In genomic region chr22:41021039-41021654, GRCh38 we compare ENCODE assay signal across 8 cellular contexts.
DNase-seq lines count a peak whose midpoint lies in the region; ATAC-seq and TF ChIP-seq lines count a peak whose summit lies in the region.

No MANE protein-coding gene starts in this region.

- peaks cover 15% of the 10 kb centered on the region for H3K27me3 Mint-ChIP-seq in activated naive CD8-positive, alpha-beta T cell treated with anti-CD3 and anti-CD28 coated beads, Interleukin-2, amount 10 ng/mL, durations not matched to agents 7 days and 5 days

- peak overlapping the region; percentile 96 for H3K4me3 Mint-ChIP-seq in activated naive CD8-positive, alpha-beta T cell treated with anti-CD3 and anti-CD28 coated beads, Interleukin-2, amount 10 ng/mL, durations not matched to agents 7 days and 5 days
- H3K4me3 Mint-ChIP-seq in stimulated activated effector memory CD8-positive, alpha-beta T cell treated with anti-CD3 and anti-CD28 coated beads, Interleukin-12 subunit alpha, Interleukin-12 subunit beta, amount 100 ng/mL, for 72 hours = peak overlapping the region; percentile 89

- H3K4me1 Mint-ChIP-seq in activated naive CD8-positive, alpha-beta T cell treated with anti-CD3 and anti-CD28 coated beads, Interleukin-2, amount 10 ng/mL, durations not matched to agents 7 days and 5 days = peaks cover 11% of the 10 kb centered on the region
- H3K4me1 Mint-ChIP-seq in stimulated activated effector memory CD8-positive, alpha-beta T cell treated with anti-CD3 and anti-CD28 coated beads, Interleukin-12 subunit alpha, Interleukin-12 subunit beta, amount 100 ng/mL, for 72 hours = peaks cover 21% of the 10 kb centered on the region

- H3K9me3 ChIP-seq in HEK293 (ENCODE audit: control insufficient read depth, insufficient read depth, low read depth, low read length) (no peaks in the 10 kb centered on the region), iPS-20b (ENCODE audit: insufficient read depth, low read depth, low read length) (no peaks in the 10 kb centered on the region)

- H3K27ac Mint-ChIP-seq in activated naive CD8-positive, alpha-beta T cell treated with anti-CD3 and anti-CD28 coated beads, Interleukin-2, amount 10 ng/mL, durations not matched to agents 7 days and 5 days = peak overlapping the region; percentile 67
- peak overlapping the region; percentile 98 for H3K27ac Mint-ChIP-seq in stimulated activated effector memory CD8-positive, alpha-beta T cell treated with anti-CD3 and anti-CD28 coated beads, Interleukin-12 subunit alpha, Interleukin-12 subunit beta, amount 100 ng/mL, for 72 hours

- H3K4me1 ChIP-seq in HEK293 (ENCODE audit: control insufficient read depth, insufficient read depth, low read length) (peaks cover 5% of the 10 kb centered on the region), iPS-20b (ENCODE audit: insufficient read depth, low read length) (peaks cover 8% of the 10 kb centered on the region; the same call in 1 of the 2 replicates)

- peaks cover 4% of the 10 kb centered on the region for H3K36me3 Mint-ChIP-seq in activated naive CD8-positive, alpha-beta T cell treated with anti-CD3 and anti-CD28 coated beads, Interleukin-2, amount 10 ng/mL, durations not matched to agents 7 days and 5 days
- no peaks in the 10 kb centered on the region for H3K36me3 Mint-ChIP-seq in stimulated activated effector memory CD8-positive, alpha-beta T cell treated with anti-CD3 and anti-CD28 coated beads, Interleukin-12 subunit alpha, Interleukin-12 subunit beta, amount 100 ng/mL, for 72 hours

- H3K36me3 ChIP-seq in HEK293 (ENCODE audit: control insufficient read depth in 2 of 2, insufficient read depth in 1 of 2, low read length in 2 of 2) (peaks cover 0 to 5% of the 10 kb centered on the region in 2 experiments; a peak in 1 of 3 replicates), iPS-20b (ENCODE audit: insufficient read depth, low read depth, low read length) (no peaks in the 10 kb centered on the region)

- TF ChIP-seq CTCF in 22Rv1 (IDR thresholded peaks at IDR 0.05) = no peak
- no peak for TF ChIP-seq CTCF in HEK293 (tag by site-specific recombination; IDR thresholded peaks at IDR 0.05)

- H3K4me3 ChIP-seq in HEK293 (ENCODE audit: low read depth, low read length) = peak overlapping the region; percentile 68
- peak overlapping the region; percentile 70 for H3K4me3 ChIP-seq in iPS-20b (ENCODE audit: low read length)

- H3K27ac ChIP-seq in 22Rv1 = peak overlapping the region; percentile 97
- peak overlapping the region; percentile 89 for H3K27ac ChIP-seq in HEK293 (ENCODE audit: extremely low read depth, low read depth, low read length)
- peak overlapping the region; percentile 27 for H3K27ac ChIP-seq in iPS-20b (ENCODE audit: low read length)

- CTCF ChIA-PET in HEK293 (lab: Yijun Ruan, JAX) = interaction anchor here (1.0 to 1.4 kb wide), 3 partner anchors 9 to 12 kb away, joined by 3 to 4 read pairs (median 3); no protein-coding TSS in a partner anchor

- peak; percentile 35 for DNase-seq in activated naive CD8-positive, alpha-beta T cell treated with anti-CD3 and anti-CD28 coated beads, Interleukin-2, amount 10 ng/mL, durations not matched to agents 7 days and 5 days
- DNase-seq in stimulated activated effector memory CD8-positive, alpha-beta T cell treated with anti-CD3 and anti-CD28 coated beads, Interleukin-12 subunit alpha, Interleukin-12 subunit beta, amount 100 ng/mL, for 72 hours (ENCODE audit: low spot score in 2 of 2) = no peak
- DNase-seq in mucosa of gallbladder (ENCODE audit: low spot score) (no peak), OCI-M1 (lab: John Stamatoyannopoulos, UW) (no peak)

- H3K27me3 ChIP-seq in iPS-20b (ENCODE audit: insufficient read depth, low read length) = peaks cover 9% of the 10 kb centered on the region; the same call in 1 of the 2 replicates

- ATAC-seq in activated naive CD8-positive, alpha-beta T cell treated with anti-CD3 and anti-CD28 coated beads, Interleukin-2, amount 10 ng/mL, durations not matched to agents 7 days and 5 days (ENCODE audit: low read depth) = no peak
- no peak for ATAC-seq in stimulated activated effector memory CD8-positive, alpha-beta T cell treated with anti-CD3 and anti-CD28 coated beads, Interleukin-12 subunit alpha, Interleukin-12 subunit beta, amount 100 ng/mL, for 72 hours
- no peak for ATAC-seq in HG03139 (IDR thresholded peaks at IDR 0.05; ENCODE audit: unreplicated experiment)

- H3K9ac ChIP-seq in iPS-20b (ENCODE audit: low read depth, low read length) = peak overlapping the region; percentile 85

- POLR2A ChIA-PET in HEK293 (lab: Yijun Ruan, JAX) = interaction anchor here (0.6 to 4.5 kb wide), 15 partner anchors 10 to 427 kb away, joined by 3 to 48 read pairs (median 5); partner anchors contain the start of genes EP300 and RBX1
- POLR2A ChIA-PET in activated naive CD8-positive, alpha-beta T cell treated with anti-CD3 and anti-CD28 coated beads, Interleukin-2, amount 10 ng/mL, durations not matched to agents 7 days and 5 days (lab: Charles Lee) = interaction anchor here (0.6 to 4.5 kb wide), 10 partner anchors 12 to 299 kb away, joined by 3 to 60 read pairs (median 6); partner anchors contain the start of genes EP300 and RBX1

- no peaks in the 10 kb centered on the region for H3K9me3 Mint-ChIP-seq in activated naive CD8-positive, alpha-beta T cell treated with anti-CD3 and anti-CD28 coated beads, Interleukin-2, amount 10 ng/mL, durations not matched to agents 7 days and 5 days
- no peaks in the 10 kb centered on the region for H3K9me3 Mint-ChIP-seq in stimulated activated effector memory CD8-positive, alpha-beta T cell treated with anti-CD3 and anti-CD28 coated beads, Interleukin-12 subunit alpha, Interleukin-12 subunit beta, amount 100 ng/mL, for 72 hours

TF ChIP-seq in HEK293, 187 proteins besides CTCF, POLR2A, EP300 and RAD21:
- no peak for TF ChIP-seq SP3 (tag by site-specific recombination; IDR thresholded peaks at IDR 0.05)
- TF ChIP-seq BCL11A (tag by site-specific recombination; IDR thresholded peaks at IDR 0.05; ENCODE audit: low read depth) = no peak
- no peak for TF ChIP-seq ZNF302 (tag by site-specific recombination; IDR thresholded peaks at IDR 0.05; ENCODE audit: low read depth)
- peak; percentile 56 for TF ChIP-seq ZNF335 (tag by site-specific recombination; conservative IDR thresholded peaks at IDR 0.05)
- peak; percentile 25; the same call in 1 of the 2 replicates for TF ChIP-seq ZBTB8A (tag by site-specific recombination; IDR thresholded peaks at IDR 0.05)
- no peak for TF ChIP-seq ZNF555 (tag by site-specific recombination; conservative IDR thresholded peaks at IDR 0.05)
TF ChIP-seq in HEK293: peak in this region for 2.

Comparison
In these comparisons a context has a peak if more than half of its experiments do, and no peak if none do; other contexts are left out.
1. H3K27ac ChIP-seq: peak in every context shown above with its lines; median percentile 97 in 22Rv1; 89 in HEK293; 27 in iPS-20b.